In genomic region chr3:46318207-46318606, GRCh38 we compare ENCODE assay signal across 25 cellular contexts. TPM values are rescaled to one million over a fixed set of nuclear protein-coding genes. Genes with fewer than 3 reads are reported as not detected.
"Had no signal": no experiment of that assay in that cellular context is flagged by ENCODE, and none has a peak within 500 bp of the region (broad histone marks: within the 10 kb centered on the region; RNA-seq: fewer than 3 reads in every experiment).

No MANE protein-coding gene starts in this region.

- H3K4me3 ChIP-seq: adrenal gland, ascending aorta, lower lobe of right lung, smooth muscle cell had no signal

- H3K4me2 ChIP-seq: smooth muscle cell had no signal

- ATAC-seq: activated T-helper 17 cell treated with anti-CD3 and anti-CD28 coated beads, Interleukin-2, amount 50 U/mL, for 72 hours; foreskin keratinocyte; left lobe of liver; sciatic nerve; T-helper 17 cell had no signal

- DNase-seq: activated CD8-positive, alpha-beta memory T cell treated with anti-CD3 and anti-CD28 coated beads for 24 hours; activated CD8-positive, alpha-beta memory T cell treated with anti-CD3 and anti-CD28 coated beads, Interleukin-2, amount 50 U/mL, for 4 hours; activated T-cell treated with anti-CD3 and anti-CD28 coated beads, Interleukin-2, amount 50 U/mL, for 24 hours; adrenal gland; brain microvascular endothelial cell; caudate nucleus; dermis blood vessel endothelial cell; effector CD8-positive, alpha-beta T cell; foreskin keratinocyte; immature natural killer cell; lower lobe of right lung; naive B cell; occipital lobe; stimulated activated CD4-positive, alpha-beta T cell treated with anti-CD3 and anti-CD28 coated beads, Interleukin-15, amount 100 ng/mL, for 24 hours; stimulated activated CD4-positive, alpha-beta T cell treated with anti-CD3 and anti-CD28 coated beads, Interleukin-2, amount 100 ng/mL, for 48 hours; stimulated activated naive CD4-positive, alpha-beta T cell treated with Interleukin-2 at 50 U/mL for 16 hours; T-helper 17 cell had no signal

- H3K9me3 ChIP-seq: adrenal gland, ascending aorta, lower lobe of right lung had no signal

- H3K4me1 ChIP-seq: adrenal gland, ascending aorta, foreskin keratinocyte had no signal

- H3K27ac ChIP-seq: adrenal gland, ascending aorta, brain microvascular endothelial cell, foreskin keratinocyte, lower lobe of right lung had no signal

- H3K27me3 ChIP-seq: adrenal gland, ascending aorta had no signal

- H3K36me3 ChIP-seq: adrenal gland, ascending aorta, brain microvascular endothelial cell, lower lobe of right lung had no signal

RNA-seq across cellular contexts. Expression of gene CCR2, which starts 35.7 kb away (rescaled TPM):
- total RNA-seq: dermis blood vessel endothelial cell, foreskin keratinocyte, glomerular endothelial cell, kidney epithelial cell, neural crest cell, smooth muscle cell had no signal
- polyA plus RNA-seq: foreskin keratinocyte, smooth muscle cell had no signal

RNA-seq across cellular contexts. Expression of gene CCR5, which starts 52.5 kb away (rescaled TPM):
- total RNA-seq: ascending aorta, dermis blood vessel endothelial cell, foreskin keratinocyte, glomerular endothelial cell, kidney epithelial cell, neural crest cell, smooth muscle cell had no signal
- polyA plus RNA-seq: foreskin keratinocyte, smooth muscle cell had no signal
